In genomic region chr21:20739421-20739820, GRCh38 we compare ENCODE assay signal across 13 cellular contexts.
A peak's percentile ranks its signal among the peaks of the same experiment; 100 is the strongest.
DNase-seq lines count a peak whose midpoint lies in the region; ATAC-seq and TF ChIP-seq lines count a peak whose summit lies in the region.
"Had no signal": no experiment of that assay in that cellular context is flagged by ENCODE, and none has a peak within 500 bp of the region (broad histone marks: within the 10 kb centered on the region; RNA-seq: fewer than 3 reads in every experiment).

No MANE protein-coding gene starts in this region.

- no peak for TF ChIP-seq POLR2A in Peyer's patch (IDR thresholded peaks at IDR 0.05)

- H3K9me3 Mint-ChIP-seq in chondrocyte (ENCODE audit: low read depth) = no peaks in the 10 kb centered on the region

- no peaks in the 10 kb centered on the region for H3K9me3 ChIP-seq in NT2/D1 (ENCODE audit: insufficient read depth, low read length)
- H3K9me3 ChIP-seq in Peyer's patch = no peaks in the 10 kb centered on the region
- H3K9me3 ChIP-seq: colonic mucosa had no signal

- H3K36me3 ChIP-seq in NT2/D1 (ENCODE audit: insufficient read depth, insufficient read length, low read length) (no peaks in the 10 kb centered on the region), Peyer's patch (no peaks in the 10 kb centered on the region)
- H3K36me3 ChIP-seq: colonic mucosa had no signal

- no peak overlapping the region for H3K4me3 Mint-ChIP-seq in chondrocyte (ENCODE audit: unreplicated experiment)
- H3K4me3 Mint-ChIP-seq: CD14-positive monocyte had no signal

- ATAC-seq in GM18873 (IDR thresholded peaks at IDR 0.05; ENCODE audit: low FRiP score, unreplicated experiment) (no peak), GM21737 (IDR thresholded peaks at IDR 0.05; ENCODE audit: unreplicated experiment) (no peak)
- ATAC-seq: right cardiac atrium had no signal

- H3K27me3 ChIP-seq in NT2/D1 (ENCODE audit: insufficient read depth, insufficient read length) = no peaks in the 10 kb centered on the region
- no peaks in the 10 kb centered on the region for H3K27me3 ChIP-seq in Peyer's patch
- H3K27me3 ChIP-seq: colonic mucosa had no signal

- DNase-seq in ACHN = peak; percentile 1
- DNase-seq in GDM1 (lab: John Stamatoyannopoulos, UW) = peak; percentile 1
- peak; percentile 25 for DNase-seq in NT2/D1 (ENCODE audit: low read depth, low spot score)
- no peak for DNase-seq in chondrocyte (ENCODE audit: low spot score)
- DNase-seq in SIG-M5 treated with dmso at 0.1 percent for 504 hours (lab: John Stamatoyannopoulos, UW; ENCODE audit: unreplicated experiment) = no peak
- no peak for DNase-seq in Peyer's patch
- DNase-seq: colonic mucosa, KG1, NCI-H226, right cardiac atrium had no signal

- H3K9ac ChIP-seq in NT2/D1 (ENCODE audit: insufficient read length, low read depth) = no peak overlapping the region

- H3K4me3 ChIP-seq in NT2/D1 (ENCODE audit: insufficient read length, low read depth) (no peak overlapping the region), Peyer's patch (no peak overlapping the region)
- H3K4me3 ChIP-seq: colonic mucosa had no signal

- H3K27ac Mint-ChIP-seq in chondrocyte (ENCODE audit: unreplicated experiment) = no peak overlapping the region
- H3K27ac Mint-ChIP-seq: CD14-positive monocyte had no signal

- no peaks in the 10 kb centered on the region for H3K36me3 Mint-ChIP-seq in chondrocyte (ENCODE audit: low read depth)
- H3K36me3 Mint-ChIP-seq: CD14-positive monocyte had no signal

- no peaks in the 10 kb centered on the region for H3K27me3 Mint-ChIP-seq in chondrocyte (ENCODE audit: low read depth)

- in situ Hi-C loops in ACHN (cut with HindIII; ENCODE audit: low pct_ligation_motif_present, low pct_unique_long_range_greater_than_20kb, low sequenced_read_pairs) = no loop called here

- peak; percentile 51 for TF ChIP-seq CTCF in chondrocyte (IDR thresholded peaks at IDR 0.05)
- no peak for TF ChIP-seq CTCF in Peyer's patch (IDR thresholded peaks at IDR 0.05)

- no peak overlapping the region for H3K27ac ChIP-seq in Peyer's patch
- H3K27ac ChIP-seq: colonic mucosa had no signal

- no peaks in the 10 kb centered on the region for H3K4me1 ChIP-seq in NT2/D1 (ENCODE audit: insufficient read depth, insufficient read length)
- no peaks in the 10 kb centered on the region for H3K4me1 ChIP-seq in Peyer's patch
- H3K4me1 ChIP-seq: colonic mucosa had no signal

- peaks cover 15% of the 10 kb centered on the region for H3K4me1 Mint-ChIP-seq in chondrocyte (ENCODE audit: low read depth)
- H3K4me1 Mint-ChIP-seq: CD14-positive monocyte had no signal

Comparison
In these comparisons a context has a peak if more than half of its experiments do, and no peak if none do; other contexts are left out.
1. DNase-seq: peak in ACHN (single experiment), GDM1 (single experiment) and NT2/D1 (single experiment); none in chondrocyte (single experiment), SIG-M5 treated with dmso at 0.1 percent for 504 hours (single experiment) and Peyer's patch (0 of 3).